Comparison of ENCODE assay signal across 1 cellular context in the genomic region with DNA sequence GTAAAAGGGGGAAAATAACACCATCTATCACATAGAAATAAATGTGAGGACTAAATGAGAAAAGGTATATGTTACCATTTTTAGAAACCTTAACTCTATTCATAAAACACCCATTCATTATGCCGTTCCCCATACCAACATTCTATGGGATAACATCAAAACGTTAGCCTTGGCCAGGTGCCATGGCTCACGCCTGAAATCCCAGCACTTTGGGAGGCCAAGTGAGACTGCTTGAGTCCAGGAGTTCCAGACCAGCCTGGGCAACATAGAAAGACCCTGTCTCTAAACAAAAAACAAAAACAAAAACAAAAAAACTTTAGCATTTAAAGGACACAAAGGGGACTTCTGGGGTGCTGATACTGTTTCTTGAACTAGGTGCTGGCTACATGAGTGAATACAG.
TF ChIP-seq lines count a peak whose summit lies in the region.

No MANE protein-coding gene starts in this region.

TF ChIP-seq in WTC11, 78 proteins besides CTCF, POLR2A, EP300 and RAD21 (continued from another document):
- TF ChIP-seq, protein P1, sequence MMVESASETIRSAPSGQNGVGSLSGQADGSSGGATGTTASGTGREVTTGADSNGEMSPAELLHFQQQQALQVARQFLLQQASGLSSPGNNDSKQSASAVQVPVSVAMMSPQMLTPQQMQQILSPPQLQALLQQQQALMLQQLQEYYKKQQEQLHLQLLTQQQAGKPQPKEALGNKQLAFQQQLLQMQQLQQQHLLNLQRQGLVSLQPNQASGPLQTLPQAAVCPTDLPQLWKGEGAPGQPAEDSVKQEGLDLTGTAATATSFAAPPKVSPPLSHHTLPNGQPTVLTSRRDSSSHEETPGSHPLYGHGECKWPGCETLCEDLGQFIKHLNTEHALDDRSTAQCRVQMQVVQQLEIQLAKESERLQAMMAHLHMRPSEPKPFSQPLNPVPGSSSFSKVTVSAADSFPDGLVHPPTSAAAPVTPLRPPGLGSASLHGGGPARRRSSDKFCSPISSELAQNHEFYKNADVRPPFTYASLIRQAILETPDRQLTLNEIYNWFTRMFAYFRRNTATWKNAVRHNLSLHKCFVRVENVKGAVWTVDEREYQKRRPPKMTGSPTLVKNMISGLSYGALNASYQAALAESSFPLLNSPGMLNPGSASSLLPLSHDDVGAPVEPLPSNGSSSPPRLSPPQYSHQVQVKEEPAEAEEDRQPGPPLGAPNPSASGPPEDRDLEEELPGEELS (CRISPR knock-in tag; IDR thresholded peaks at IDR 0.05) = no peak
- TF ChIP-seq IRF2 (CRISPR knock-in tag; IDR thresholded peaks at IDR 0.05; ENCODE audit: borderline replicate concordance, low read depth) = no peak
- TF ChIP-seq ZNF416 (CRISPR knock-in tag; IDR thresholded peaks at IDR 0.05) = no peak
